In genomic region chr1:175287849-175288248, GRCh38 we compare ENCODE assay signal across 13 cellular contexts.
DNase-seq lines count a peak whose midpoint lies in the region; ATAC-seq and TF ChIP-seq lines count a peak whose summit lies in the region.
"Had no signal": no experiment of that assay in that cellular context is flagged by ENCODE, and none has a peak within 500 bp of the region (broad histone marks: within the 10 kb centered on the region; RNA-seq: fewer than 3 reads in every experiment).

No MANE protein-coding gene starts in this region.

- peak overlapping the region; percentile 37; the same call in 1 of the 2 replicates for H3K9ac ChIP-seq in KMS-11

- H3K4me3 ChIP-seq in KMS-11 (IDR thresholded peaks at IDR 0.05; ENCODE audit: insufficient read depth, low read depth, low read length), result peak overlapping the region; percentile 91
- no peak overlapping the region for H3K4me3 ChIP-seq in vagina
- no peak overlapping the region for H3K4me3 ChIP-seq in adrenal gland
- H3K4me3 ChIP-seq: SJCRH30 had no signal

- no peak for TF ChIP-seq CTCF in KMS-11 (conservative IDR thresholded peaks at IDR 0.05; ENCODE audit: low read depth, low read length)
- TF ChIP-seq CTCF in vagina (IDR thresholded peaks at IDR 0.05), result no peak
- TF ChIP-seq CTCF in adrenal gland (IDR thresholded peaks at IDR 0.05), result no peak

- peak overlapping the region; percentile 44 for H3K4me2 ChIP-seq in KMS-11

- no peaks in the 10 kb centered on the region for H3K36me3 ChIP-seq in KMS-11 (ENCODE audit: insufficient read depth)
- no peaks in the 10 kb centered on the region for H3K36me3 ChIP-seq in vagina
- no peaks in the 10 kb centered on the region for H3K36me3 ChIP-seq in adrenal gland (replicated peaks in 1 of 2)
- H3K36me3 ChIP-seq: SJCRH30 had no signal

- no peaks in the 10 kb centered on the region for H3K27me3 ChIP-seq in KMS-11 (ENCODE audit: insufficient read depth, low read depth)
- H3K27me3 ChIP-seq in vagina, result no peaks in the 10 kb centered on the region
- H3K27me3 ChIP-seq in adrenal gland, result no peaks in the 10 kb centered on the region
- H3K27me3 ChIP-seq: SJCRH30 had no signal

- H3K27ac ChIP-seq in KMS-11 (peak overlapping the region; percentile 70), vagina (peak overlapping the region; percentile 7), adrenal gland (no peak overlapping the region)
- H3K27ac ChIP-seq: SJCRH30 had no signal

- H2AFZ ChIP-seq in KMS-11 (ENCODE audit: low read depth), result peak overlapping the region; percentile 60

- TF ChIP-seq POLR2A in vagina (IDR thresholded peaks at IDR 0.05), result no peak
- no peak for TF ChIP-seq POLR2A in adrenal gland (IDR thresholded peaks at IDR 0.05)

- 50 to 61% (median 56%) methylated on average over 2 of the region's 2 CpGs for WGBS in adrenal gland, 4 donors

- intact Hi-C loops in Right ventricle myocardium inferior (cut with DNase I) (no loop called here), left cardiac atrium (cut with DNase I) (no loop called here), vagina (cut with DNase I) (no loop called here), adrenal gland (cut with DNase I) (no loop called here)

- peak; percentile 48 for ATAC-seq in Right ventricle myocardium inferior
- no peak for ATAC-seq in left cardiac atrium
- ATAC-seq in HG02759 (IDR thresholded peaks at IDR 0.05; ENCODE audit: unreplicated experiment), result peak; percentile 40
- no peak for ATAC-seq in activated CD4-positive, CD25-positive, alpha-beta regulatory T cell treated with anti-CD3 and anti-CD28 coated beads, Interleukin-2, amount 50 U/mL, for 24 hours
- ATAC-seq: left colon had no signal

- H3K79me2 ChIP-seq in KMS-11 (ENCODE audit: insufficient read depth, low read depth), result no peaks in the 10 kb centered on the region

- no peak for DNase-seq in Right ventricle myocardium inferior (ENCODE audit: missing footprints)
- DNase-seq in left cardiac atrium, result no peak
- DNase-seq in vagina (ENCODE audit: extremely low spot score in 2 of 2), result no peak
- no peak for DNase-seq in adrenal gland
- no peak for DNase-seq in GF-D8 (lab: John Stamatoyannopoulos, UW)
- DNase-seq: ACHN, amniotic stem cell, left colon, NCI-H446 had no signal

- H3K9me3 ChIP-seq in vagina (no peaks in the 10 kb centered on the region), adrenal gland (replicated peaks in 1 of 3) (no peaks in the 10 kb centered on the region)
- H3K9me3 ChIP-seq: SJCRH30 had no signal

- no peaks in the 10 kb centered on the region for H4K20me1 ChIP-seq in KMS-11 (ENCODE audit: insufficient read depth)

- H3K4me1 ChIP-seq in KMS-11 (ENCODE audit: low read depth, poor library complexity, severe bottlenecking) (peaks cover 24% of the 10 kb centered on the region), vagina (no peaks in the 10 kb centered on the region), adrenal gland (replicated peaks in 1 of 2) (no peaks in the 10 kb centered on the region)
- H3K4me1 ChIP-seq: SJCRH30 had no signal

Comparison
In these comparisons a context has a peak if more than half of its experiments do, and no peak if none do; other contexts are left out.
1. ATAC-seq: peak in Right ventricle myocardium inferior (single experiment) and HG02759 (single experiment); none in left cardiac atrium (0 of 2) and activated CD4-positive, CD25-positive, alpha-beta regulatory T cell treated with anti-CD3 and anti-CD28 coated beads, Interleukin-2, amount 50 U/mL, for 24 hours (0 of 2).
2. H3K27ac ChIP-seq: peak in KMS-11 (single experiment) and vagina (single experiment); none in adrenal gland (0 of 5).